Comparison of ENCODE assay signal across 2 cellular contexts in genomic region chr3:130963878-130964277, GRCh38.
A peak's percentile ranks its signal among the peaks of the same experiment; 100 is the strongest.
TF ChIP-seq lines count a peak whose summit lies in the region.

No MANE protein-coding gene starts in this region.

TF ChIP-seq in IMR-90, 13 proteins besides CTCF, POLR2A, EP300 and RAD21:
- peak; percentile 38; the same call in 1 of the 2 replicates for TF ChIP-seq BHLHE40 (IDR thresholded peaks at IDR 0.05; ENCODE audit: low read depth, low read length)
- TF ChIP-seq MAFK (IDR thresholded peaks at IDR 0.05; ENCODE audit: low read depth, low read length) = peak; percentile 58
- no peak for TF ChIP-seq MXI1 (IDR thresholded peaks at IDR 0.05; ENCODE audit: borderline replicate concordance, low read depth, low read length)
- TF ChIP-seq FOS (IDR thresholded peaks at IDR 0.05; ENCODE audit: low read depth, low read length) = peak; percentile 91
- TF ChIP-seq CEBPB (IDR thresholded peaks at IDR 0.05; ENCODE audit: low read depth, low read length) = peak; percentile 97

TF ChIP-seq in GM12878, 131 proteins besides CTCF, POLR2A, EP300 and RAD21:
- no peak for TF ChIP-seq CBX3 (IDR thresholded peaks at IDR 0.05; ENCODE audit: borderline replicate concordance, low read depth)
- TF ChIP-seq FOXM1 (IDR thresholded peaks at IDR 0.05; ENCODE audit: low read depth, low read length) = no peak
- TF ChIP-seq NRF1 (conservative IDR thresholded peaks at IDR 0.05; ENCODE audit: low read depth, low read length) = no peak
TF ChIP-seq in GM12878: peak in this region for 0.
